ENCODE assay signal across 20 cellular contexts in genomic region chr2:40470817-40471809, GRCh38. TPM values are rescaled to one million over a fixed set of nuclear protein-coding genes. Genes with fewer than 3 reads are reported as not detected.
A peak's percentile ranks its signal among the peaks of the same experiment; 100 is the strongest.
DNase-seq lines count a peak whose midpoint lies in the region; ATAC-seq and TF ChIP-seq lines count a peak whose summit lies in the region.
"Had no signal": no experiment of that assay in that cellular context is flagged by ENCODE, and none has a peak within 500 bp of the region (broad histone marks: within the 10 kb centered on the region; RNA-seq: fewer than 3 reads in every experiment).

No MANE protein-coding gene starts in this region.

- H3K4me3 Mint-ChIP-seq in CD14-positive monocyte (peak overlapping the region; percentile 10 to 33), type B pancreatic cell (no peak overlapping the region)
- H3K4me3 Mint-ChIP-seq: activated naive CD4-positive, alpha-beta T cell treated with anti-CD3 and anti-CD28 coated beads for 36 hours; nephron progenitor cell; stimulated activated naive CD8-positive, alpha-beta T cell treated with anti-CD3 and anti-CD28 coated beads, Interleukin-15, Interleukin-2, amounts not matched to agents 100 ng/mL and 50 ng/mL, for 24 hours had no signal

- DNase-seq in CD14-positive monocyte (ENCODE audit: low spot score) (peak; percentile 47), SIG-M5 (lab: John Stamatoyannopoulos, UW) (peak; percentile 11), left kidney (ENCODE audit: low read depth, low spot score) (peak; percentile 31), NCI-H2081 (lab: John Stamatoyannopoulos, UW) (no peak), DMS79 treated with DMSO at 0.1 percent for 48 hours (lab: John Stamatoyannopoulos, UW) (no peak), type B pancreatic cell (ENCODE audit: extremely low spot score, unreplicated experiment) (no peak)
- DNase-seq: activated naive CD4-positive, alpha-beta T cell treated with anti-CD3 and anti-CD28 coated beads for 36 hours; activated T-cell treated with anti-CD3 and anti-CD28 coated beads, Interleukin-2, amount 50 U/mL, for 48 hours; brain microvascular endothelial cell; MG63; mucosa of descending colon; NCI-H526; nephron progenitor cell; pancreas; right cardiac atrium; SHP77; T-helper 1 cell had no signal

- H3K27ac Mint-ChIP-seq in CD14-positive monocyte (peak overlapping the region; percentile 89 to 98 (median 97)), type B pancreatic cell (no peak overlapping the region)
- H3K27ac Mint-ChIP-seq: activated naive CD4-positive, alpha-beta T cell treated with anti-CD3 and anti-CD28 coated beads for 36 hours; nephron progenitor cell; stimulated activated naive CD8-positive, alpha-beta T cell treated with anti-CD3 and anti-CD28 coated beads, Interleukin-15, Interleukin-2, amounts not matched to agents 100 ng/mL and 50 ng/mL, for 24 hours had no signal

- H3K27me3 Mint-ChIP-seq in CD14-positive monocyte (ENCODE audit: low read depth in 3 of 3) (peaks cover 0 to 1% (median 0%) of the 10 kb centered on the region in 3 donors), type B pancreatic cell (peaks cover 33% of the 10 kb centered on the region)
- H3K27me3 Mint-ChIP-seq: stimulated activated naive CD8-positive, alpha-beta T cell treated with anti-CD3 and anti-CD28 coated beads, Interleukin-15, Interleukin-2, amounts not matched to agents 100 ng/mL and 50 ng/mL, for 24 hours had no signal

- TF ChIP-seq CTCF in CD14-positive monocyte (IDR thresholded peaks at IDR 0.05) (no peak), type B pancreatic cell (conservative IDR thresholded peaks at IDR 0.05) (no peak)

- H3K4me1 Mint-ChIP-seq in CD14-positive monocyte (peaks cover 42% of the 10 kb centered on the region), type B pancreatic cell (ENCODE audit: unreplicated experiment) (peaks cover 27% of the 10 kb centered on the region)

- peak; percentile 45 for ATAC-seq in HG02884 (IDR thresholded peaks at IDR 0.05; ENCODE audit: unreplicated experiment)
- no peak for ATAC-seq in HG03045 (IDR thresholded peaks at IDR 0.05; ENCODE audit: unreplicated experiment)
- ATAC-seq: mucosa of descending colon, right cardiac atrium had no signal

- intact Hi-C loops in CD14-positive monocyte (cut with micrococcal nuclease) = no loop called here

- no peaks in the 10 kb centered on the region for H3K9me3 Mint-ChIP-seq in CD14-positive monocyte
- H3K9me3 Mint-ChIP-seq in type B pancreatic cell = peaks cover 4% of the 10 kb centered on the region
- H3K9me3 Mint-ChIP-seq: activated naive CD4-positive, alpha-beta T cell treated with anti-CD3 and anti-CD28 coated beads for 36 hours; nephron progenitor cell; stimulated activated naive CD8-positive, alpha-beta T cell treated with anti-CD3 and anti-CD28 coated beads, Interleukin-15, Interleukin-2, amounts not matched to agents 100 ng/mL and 50 ng/mL, for 24 hours had no signal

- H3K36me3 Mint-ChIP-seq in CD14-positive monocyte (no peaks in the 10 kb centered on the region), type B pancreatic cell (no peaks in the 10 kb centered on the region)

RNA-seq across cellular contexts. Expression of gene SLC8A1, which starts 19.2 kb away (rescaled TPM):
- polyA plus RNA-seq in CD14-positive monocyte = 10 to 100 TPM; 16.9 to 18.2 TPM
- 21.7 and 42.1 TPM in 2 replicates for total RNA-seq in type B pancreatic cell (ENCODE audit: low replicate concordance)

Comparison
In these comparisons a context has a peak if more than half of its experiments do, and no peak if none do; other contexts are left out.
1. DNase-seq: peak in CD14-positive monocyte (single experiment), SIG-M5 (single experiment) and left kidney (single experiment); none in NCI-H2081 (0 of 2), DMS79 treated with DMSO at 0.1 percent for 48 hours (single experiment) and type B pancreatic cell (single experiment).